8 cellular contexts compared by ENCODE assay signal in genomic region chr18:48833701-48834394, GRCh38.
DNase-seq lines count a peak whose midpoint lies in the region; ATAC-seq and TF ChIP-seq lines count a peak whose summit lies in the region.

No MANE protein-coding gene starts in this region.

- POLR2A ChIA-PET in HEK293T (lab: Yijun Ruan, JAX) = no interaction called here

- peak overlapping the region; percentile 92 for H3K27ac Mint-ChIP-seq in activated CD8-positive, alpha-beta memory T cell treated with anti-CD3 and anti-CD28 coated beads, Interleukin-2, amount 10 ng/mL, durations not matched to agents 7 days and 5 days

- ATAC-seq in GM21619 (IDR thresholded peaks at IDR 0.05; ENCODE audit: unreplicated experiment) (peak; percentile 71), left ventricle myocardium superior (peak; percentile 34)
- ATAC-seq in activated CD8-positive, alpha-beta memory T cell treated with anti-CD3 and anti-CD28 coated beads, Interleukin-2, amount 10 ng/mL, durations not matched to agents 7 days and 5 days = peak; percentile 78

- peak; percentile 32 for DNase-seq in MG63
- DNase-seq in activated CD8-positive, alpha-beta memory T cell treated with anti-CD3 and anti-CD28 coated beads, Interleukin-2, amount 10 ng/mL, durations not matched to agents 7 days and 5 days = peak; percentile 88
- DNase-seq in left ventricle myocardium superior = peak; percentile 18
- DNase-seq in stimulated activated CD8-positive, alpha-beta memory T cell treated with anti-CD3 and anti-CD28 coated beads, Interleukin-7, amount 100 ng/mL, for 4 hours (ENCODE audit: low read depth in 2 of 2) = peak; percentile 46 to 54
- no peak for DNase-seq in HEK293T (ENCODE audit: extremely low spot score)
- DNase-seq in AG20443 (ENCODE audit: low spot score) = no peak

- CTCF ChIA-PET in activated CD8-positive, alpha-beta memory T cell treated with anti-CD3 and anti-CD28 coated beads, Interleukin-2, amount 10 ng/mL, durations not matched to agents 7 days and 5 days (lab: Charles Lee) = interaction anchor here (1.2 to 1.8 kb wide), 4 partner anchors 8 to 79 kb away, joined by 3 to 7 read pairs (median 5); no protein-coding TSS in a partner anchor
- CTCF ChIA-PET in HEK293T (lab: Yijun Ruan, JAX) = interaction anchor here (1.0 kb wide), 1 partner anchor 16 kb away, joined by 3 read pairs; no protein-coding TSS in a partner anchor

- no peaks in the 10 kb centered on the region for H3K36me3 Mint-ChIP-seq in activated CD8-positive, alpha-beta memory T cell treated with anti-CD3 and anti-CD28 coated beads, Interleukin-2, amount 10 ng/mL, durations not matched to agents 7 days and 5 days

- H3K4me3 ChIP-seq in GM08714 (ENCODE audit: low read length) (peak overlapping the region; percentile 37; the same call in 1 of the 2 replicates), MG63 (peak overlapping the region; percentile 16)

- H3K9me3 ChIP-seq in MG63 = no peaks in the 10 kb centered on the region

- no peaks in the 10 kb centered on the region; the same call in 1 of the 2 replicates for H3K36me3 ChIP-seq in MG63

- intact Hi-C loops in left ventricle myocardium superior (cut with micrococcal nuclease) = no loop called here

- peak overlapping the region; percentile 76 for H3K4me3 Mint-ChIP-seq in activated CD8-positive, alpha-beta memory T cell treated with anti-CD3 and anti-CD28 coated beads, Interleukin-2, amount 10 ng/mL, durations not matched to agents 7 days and 5 days

- peaks cover 73% of the 10 kb centered on the region for H3K4me1 Mint-ChIP-seq in activated CD8-positive, alpha-beta memory T cell treated with anti-CD3 and anti-CD28 coated beads, Interleukin-2, amount 10 ng/mL, durations not matched to agents 7 days and 5 days

- no peaks in the 10 kb centered on the region for H3K27me3 Mint-ChIP-seq in activated CD8-positive, alpha-beta memory T cell treated with anti-CD3 and anti-CD28 coated beads, Interleukin-2, amount 10 ng/mL, durations not matched to agents 7 days and 5 days

- no peaks in the 10 kb centered on the region for H3K27me3 ChIP-seq in MG63

- H3K9me3 Mint-ChIP-seq in activated CD8-positive, alpha-beta memory T cell treated with anti-CD3 and anti-CD28 coated beads, Interleukin-2, amount 10 ng/mL, durations not matched to agents 7 days and 5 days (ENCODE audit: low read depth) = no peaks in the 10 kb centered on the region

TF ChIP-seq in HEK293T, 16 proteins besides CTCF, POLR2A, EP300 and RAD21:
- TF ChIP-seq NFRKB (IDR thresholded peaks at IDR 0.05) (no peak), HDGF (IDR thresholded peaks at IDR 0.05; ENCODE audit: borderline replicate concordance) (no peak), TARDBP (IDR thresholded peaks at IDR 0.05) (no peak), ZNF384 (IDR thresholded peaks at IDR 0.05) (no peak), BHLHE40 (IDR thresholded peaks at IDR 0.05; ENCODE audit: borderline replicate concordance) (no peak), LEF1 (IDR thresholded peaks at IDR 0.05; ENCODE audit: borderline replicate concordance) (no peak), CTBP1 (IDR thresholded peaks at IDR 0.05; ENCODE audit: borderline replicate concordance) (no peak), FOXK2 (IDR thresholded peaks at IDR 0.05) (no peak), SP1 (IDR thresholded peaks at IDR 0.05) (no peak), L3MBTL2 (conservative IDR thresholded peaks at IDR 0.05) (no peak)

Comparison
In these comparisons a context has a peak if more than half of its experiments do, and no peak if none do; other contexts are left out.
1. DNase-seq: peak in MG63 (single experiment), activated CD8-positive, alpha-beta memory T cell treated with anti-CD3 and anti-CD28 coated beads, Interleukin-2, amount 10 ng/mL, durations not matched to agents 7 days and 5 days (single experiment), left ventricle myocardium superior (single experiment) and stimulated activated CD8-positive, alpha-beta memory T cell treated with anti-CD3 and anti-CD28 coated beads, Interleukin-7, amount 100 ng/mL, for 4 hours (2 of 2); none in HEK293T (single experiment) and AG20443 (single experiment).
2. Peak in every context shown above with its lines, with median percentiles within 50 percentile points of each other: ATAC-seq.